In the genomic region with DNA sequence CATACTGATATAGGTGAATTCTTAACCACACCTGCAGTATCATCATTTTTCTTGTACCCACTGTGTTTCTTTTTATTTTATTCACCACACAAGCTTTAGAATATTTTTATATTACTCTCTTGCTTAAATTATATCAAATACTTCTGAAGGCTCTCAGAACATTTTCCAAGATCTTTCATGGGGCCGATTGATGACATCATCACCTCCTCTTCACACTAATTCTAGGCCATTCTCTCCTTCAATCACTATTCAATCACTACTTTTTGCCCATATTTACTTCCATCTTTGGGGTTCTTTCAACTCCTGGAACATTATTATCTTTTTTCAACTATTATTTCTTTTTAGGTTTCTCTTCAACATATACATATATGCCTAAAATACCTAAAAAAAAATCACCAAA, we compare ENCODE assay signal across 1 cellular context.
A peak's percentile ranks its signal among the peaks of the same experiment; 100 is the strongest.
TF ChIP-seq lines count a peak whose summit lies in the region.

No MANE protein-coding gene starts in this region.

TF ChIP-seq in HepG2, 621 proteins besides CTCF, POLR2A, EP300 and RAD21 (continued from another document):
- TF ChIP-seq, protein P1, sequence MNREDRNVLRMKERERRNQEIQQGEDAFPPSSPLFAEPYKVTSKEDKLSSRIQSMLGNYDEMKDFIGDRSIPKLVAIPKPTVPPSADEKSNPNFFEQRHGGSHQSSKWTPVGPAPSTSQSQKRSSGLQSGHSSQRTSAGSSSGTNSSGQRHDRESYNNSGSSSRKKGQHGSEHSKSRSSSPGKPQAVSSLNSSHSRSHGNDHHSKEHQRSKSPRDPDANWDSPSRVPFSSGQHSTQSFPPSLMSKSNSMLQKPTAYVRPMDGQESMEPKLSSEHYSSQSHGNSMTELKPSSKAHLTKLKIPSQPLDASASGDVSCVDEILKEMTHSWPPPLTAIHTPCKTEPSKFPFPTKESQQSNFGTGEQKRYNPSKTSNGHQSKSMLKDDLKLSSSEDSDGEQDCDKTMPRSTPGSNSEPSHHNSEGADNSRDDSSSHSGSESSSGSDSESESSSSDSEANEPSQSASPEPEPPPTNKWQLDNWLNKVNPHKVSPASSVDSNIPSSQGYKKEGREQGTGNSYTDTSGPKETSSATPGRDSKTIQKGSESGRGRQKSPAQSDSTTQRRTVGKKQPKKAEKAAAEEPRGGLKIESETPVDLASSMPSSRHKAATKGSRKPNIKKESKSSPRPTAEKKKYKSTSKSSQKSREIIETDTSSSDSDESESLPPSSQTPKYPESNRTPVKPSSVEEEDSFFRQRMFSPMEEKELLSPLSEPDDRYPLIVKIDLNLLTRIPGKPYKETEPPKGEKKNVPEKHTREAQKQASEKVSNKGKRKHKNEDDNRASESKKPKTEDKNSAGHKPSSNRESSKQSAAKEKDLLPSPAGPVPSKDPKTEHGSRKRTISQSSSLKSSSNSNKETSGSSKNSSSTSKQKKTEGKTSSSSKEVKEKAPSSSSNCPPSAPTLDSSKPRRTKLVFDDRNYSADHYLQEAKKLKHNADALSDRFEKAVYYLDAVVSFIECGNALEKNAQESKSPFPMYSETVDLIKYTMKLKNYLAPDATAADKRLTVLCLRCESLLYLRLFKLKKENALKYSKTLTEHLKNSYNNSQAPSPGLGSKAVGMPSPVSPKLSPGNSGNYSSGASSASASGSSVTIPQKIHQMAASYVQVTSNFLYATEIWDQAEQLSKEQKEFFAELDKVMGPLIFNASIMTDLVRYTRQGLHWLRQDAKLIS (CRISPR knock-in tag; IDR thresholded peaks at IDR 0.05) = no peak
- TF ChIP-seq CREB1 (IDR thresholded peaks at IDR 0.05) = peak; percentile 68
- TF ChIP-seq CREB1 (CRISPR knock-in tag; IDR thresholded peaks at IDR 0.05) = no peak
- TF ChIP-seq, protein P2, sequence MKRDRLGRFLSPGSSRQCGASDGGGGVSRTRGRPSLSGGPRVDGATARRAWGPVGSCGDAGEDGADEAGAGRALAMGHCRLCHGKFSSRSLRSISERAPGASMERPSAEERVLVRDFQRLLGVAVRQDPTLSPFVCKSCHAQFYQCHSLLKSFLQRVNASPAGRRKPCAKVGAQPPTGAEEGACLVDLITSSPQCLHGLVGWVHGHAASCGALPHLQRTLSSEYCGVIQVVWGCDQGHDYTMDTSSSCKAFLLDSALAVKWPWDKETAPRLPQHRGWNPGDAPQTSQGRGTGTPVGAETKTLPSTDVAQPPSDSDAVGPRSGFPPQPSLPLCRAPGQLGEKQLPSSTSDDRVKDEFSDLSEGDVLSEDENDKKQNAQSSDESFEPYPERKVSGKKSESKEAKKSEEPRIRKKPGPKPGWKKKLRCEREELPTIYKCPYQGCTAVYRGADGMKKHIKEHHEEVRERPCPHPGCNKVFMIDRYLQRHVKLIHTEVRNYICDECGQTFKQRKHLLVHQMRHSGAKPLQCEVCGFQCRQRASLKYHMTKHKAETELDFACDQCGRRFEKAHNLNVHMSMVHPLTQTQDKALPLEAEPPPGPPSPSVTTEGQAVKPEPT (CRISPR knock-in tag; IDR thresholded peaks at IDR 0.05; ENCODE audit: low read depth) = no peak
- TF ChIP-seq ZFP36 (IDR thresholded peaks at IDR 0.05; ENCODE audit: borderline replicate concordance, low read depth, low read length, partially characterized antibody) = no peak
- no peak for TF ChIP-seq MYC (CRISPR knock-in tag; IDR thresholded peaks at IDR 0.05; ENCODE audit: borderline replicate concordance)
- TF ChIP-seq PRDM10 (CRISPR knock-in tag; IDR thresholded peaks at IDR 0.05; ENCODE audit: low read depth) = no peak
- TF ChIP-seq GABPB1 (CRISPR knock-in tag; IDR thresholded peaks at IDR 0.05) = no peak
- no peak for TF ChIP-seq ESRRA (CRISPR knock-in tag; IDR thresholded peaks at IDR 0.05; ENCODE audit: low read depth)
- TF ChIP-seq MEF2D (CRISPR knock-in tag; IDR thresholded peaks at IDR 0.05) = no peak
- no peak for TF ChIP-seq ZKSCAN5 (CRISPR knock-in tag; IDR thresholded peaks at IDR 0.05)
- no peak for TF ChIP-seq ZNF639 (CRISPR knock-in tag; conservative IDR thresholded peaks at IDR 0.05)
- no peak for TF ChIP-seq ZNF780A (CRISPR knock-in tag; IDR thresholded peaks at IDR 0.05)
